8 cellular contexts compared by ENCODE assay signal in genomic region chr7:149838224-149838991, GRCh38. TPM values are rescaled to one million over a fixed set of nuclear protein-coding genes. Genes with fewer than 3 reads are reported as not detected.
DNase-seq lines count a peak whose midpoint lies in the region; ATAC-seq, FAIRE-seq and TF ChIP-seq lines count a peak whose summit lies in the region.

Gene ZNF862, plus strand, starts transcription at chr7:149838375. Its CDS starts 237 bp downstream, at chr7:149838612.

- TF ChIP-seq CTCF in AG04449 (IDR thresholded peaks at IDR 0.05; ENCODE audit: insufficient read depth, low read length, missing control alignments) (no peak), WI38 (IDR thresholded peaks at IDR 0.05; ENCODE audit: low read depth, low read length) (no peak), bronchial epithelial cell (IDR thresholded peaks at IDR 0.05; ENCODE audit: insufficient read depth, low read length, severe bottlenecking) (no peak), smooth muscle cell (IDR thresholded peaks at IDR 0.05; ENCODE audit: borderline replicate concordance, insufficient read depth, poor library complexity, severe bottlenecking) (no peak)

- H3K9me3 ChIP-seq in smooth muscle cell (replicated peaks; ENCODE audit: low read depth), result no peaks in the 10 kb centered on the region

- POLR2A ChIA-PET in AG04449 (lab: Yijun Ruan, JAX), result interaction anchor here (0.8 to 1.6 kb wide), 2 partner anchors 11 to 17 kb away, joined by 3 to 6 read pairs; no protein-coding TSS in a partner anchor

- H3F3A ChIP-seq in smooth muscle cell (ENCODE audit: low read depth), result no peaks in the 10 kb centered on the region

- peak within 1 kb of the TSS; percentile 96 for H3K4me2 ChIP-seq in smooth muscle cell

- peaks cover 1% of the 10 kb centered on the region for H3K27me3 ChIP-seq in bronchial epithelial cell (ENCODE audit: control insufficient read depth, insufficient read depth, low read length)
- H3K27me3 ChIP-seq in smooth muscle cell (ENCODE audit: low read depth), result no peaks in the 10 kb centered on the region

- H3K79me2 ChIP-seq in smooth muscle cell (ENCODE audit: low read depth), result peaks cover 11% of the 10 kb centered on the region

- H3K4me3 ChIP-seq in AG04449 (ENCODE audit: low read depth, low read length) (peak within 1 kb of the TSS; percentile 80), WI38 (ENCODE audit: low read depth, low read length) (peak within 1 kb of the TSS; percentile 72), bronchial epithelial cell (ENCODE audit: low read depth, low read length) (peak within 1 kb of the TSS; percentile 89), smooth muscle cell (peak within 1 kb of the TSS; percentile 95)

- H3K36me3 ChIP-seq in bronchial epithelial cell (ENCODE audit: control insufficient read depth, insufficient read depth, low read length) (no peaks in the 10 kb centered on the region), smooth muscle cell (ENCODE audit: low read depth) (no peaks in the 10 kb centered on the region)

- WGBS in smooth muscle cell (ENCODE audit: low lambda C conversion rate), result 1% methylated on average over 60 of the region's 86 CpGs

- CTCF ChIA-PET in AG04449 (lab: Yijun Ruan, JAX), result interaction anchor here (1.1 to 1.5 kb wide), 4 partner anchors 10 to 31 kb away, joined by 3 to 7 read pairs (median 4); no protein-coding TSS in a partner anchor

- DNase-seq in AG04449 (ENCODE audit: low read depth, low spot score), result peak; percentile 83
- DNase-seq in NCI-H2227 treated with DMSO at 0.1 percent for 48 hours (lab: John Stamatoyannopoulos, UW), result peak; percentile 98
- DNase-seq in bronchial epithelial cell (ENCODE audit: low read depth), result peak; percentile 92
- peak; percentile 99 for DNase-seq in iPS-NIHi11 (ENCODE audit: low spot score)
- peak; percentile 77 for DNase-seq in smooth muscle cell (lab: John Stamatoyannopoulos, UW; ENCODE audit: unreplicated experiment)

- no peak for FAIRE-seq in bronchial epithelial cell (lab: Jason Lieb, UNC)

- H3K9ac ChIP-seq in smooth muscle cell (ENCODE audit: low read depth), result peak within 1 kb of the TSS; percentile 46

- peaks cover 9% of the 10 kb centered on the region for H3K4me1 ChIP-seq in smooth muscle cell (ENCODE audit: low read depth)

- H2AFZ ChIP-seq in smooth muscle cell (ENCODE audit: low read depth), result peak within 1 kb of the TSS; percentile 96

- peak within 1 kb of the TSS; percentile 3 for H3K27ac ChIP-seq in smooth muscle cell (ENCODE audit: low read depth)

- ATAC-seq in GM18907 (IDR thresholded peaks at IDR 0.05; ENCODE audit: unreplicated experiment) (peak; percentile 98), HG03159 (IDR thresholded peaks at IDR 0.05; ENCODE audit: unreplicated experiment) (peak; percentile 99)

- peaks cover 18% of the 10 kb centered on the region for H4K20me1 ChIP-seq in smooth muscle cell (ENCODE audit: low read depth)

RNA-seq across cellular contexts. Expression of gene ZNF862, which starts in this region (rescaled TPM):
- total RNA-seq in bronchial epithelial cell, result 5.0 and 8.7 TPM in 2 replicates
- total RNA-seq in smooth muscle cell, result 10.2 and 10.6 TPM in 2 replicates
- polyA plus RNA-seq in smooth muscle cell, result 3.2 and 5.4 TPM in 2 replicates

Comparison
In these comparisons a context has a peak if more than half of its experiments do, and no peak if none do; other contexts are left out.
1. Peak in every context shown above with its lines: DNase-seq, ATAC-seq, H3K4me3 ChIP-seq and H3K27ac ChIP-seq.